ENCODE assay signal across 1 cellular context in genomic region chr16:69724981-69725479, GRCh38.
TF ChIP-seq lines count a peak whose summit lies in the region.

No MANE protein-coding gene starts in this region.

TF ChIP-seq in HepG2, 621 proteins besides CTCF, POLR2A, EP300 and RAD21 (continued from another document and continues in another):
- no peak for TF ChIP-seq HBP1 (CRISPR knock-in tag; IDR thresholded peaks at IDR 0.05; ENCODE audit: low read depth)
- TF ChIP-seq ZSCAN5A (CRISPR knock-in tag; IDR thresholded peaks at IDR 0.05; ENCODE audit: borderline replicate concordance) = no peak
- TF ChIP-seq ZNF138 (CRISPR knock-in tag; IDR thresholded peaks at IDR 0.05; ENCODE audit: low read depth) = no peak
- no peak for TF ChIP-seq RFX5 (IDR thresholded peaks at IDR 0.05; ENCODE audit: low read depth, low read length)
- TF ChIP-seq FOXO4 (CRISPR knock-in tag; conservative IDR thresholded peaks at IDR 0.05) = peak; percentile 97; the same call in 1 of the 2 replicates
- no peak for TF ChIP-seq ZFYVE20 (CRISPR knock-in tag; IDR thresholded peaks at IDR 0.05; ENCODE audit: borderline replicate concordance, low read depth)
- no peak; the same call in 1 of the 2 replicates for TF ChIP-seq TAF1 (CRISPR knock-in tag; IDR thresholded peaks at IDR 0.05)
- TF ChIP-seq TFAP4 (IDR thresholded peaks at IDR 0.05; ENCODE audit: borderline replicate concordance, low read depth) = 0 out of 2 replicates have a peak, but pooled peaks have one; percentile 29
- peak; percentile 38; the same call in 1 of the 2 replicates for TF ChIP-seq GFI1 (CRISPR knock-in tag; IDR thresholded peaks at IDR 0.05; ENCODE audit: borderline replicate concordance)
- no peak for TF ChIP-seq ZNF513 (CRISPR knock-in tag; conservative IDR thresholded peaks at IDR 0.05)
- TF ChIP-seq HMGXB3 (CRISPR knock-in tag; IDR thresholded peaks at IDR 0.05; ENCODE audit: borderline replicate concordance) = 0 out of 2 replicates have a peak, but pooled peaks have one; percentile 6
- 0 out of 2 replicates have a peak, but pooled peaks have one; percentile 25 for TF ChIP-seq ZNF543 (CRISPR knock-in tag; IDR thresholded peaks at IDR 0.05)
- TF ChIP-seq HIVEP1 (CRISPR knock-in tag; IDR thresholded peaks at IDR 0.05) = no peak
- no peak for TF ChIP-seq FOSL2 (CRISPR knock-in tag; IDR thresholded peaks at IDR 0.05)
- no peak for TF ChIP-seq ZNF878 (CRISPR knock-in tag; IDR thresholded peaks at IDR 0.05)
- TF ChIP-seq ZNF747 (CRISPR knock-in tag; IDR thresholded peaks at IDR 0.05; ENCODE audit: borderline replicate concordance) = peak; percentile 24; the same call in 1 of the 2 replicates
- peak; percentile 49; the same call in 1 of the 2 replicates for TF ChIP-seq SIN3B (IDR thresholded peaks at IDR 0.05; ENCODE audit: low read length)
- TF ChIP-seq MAFF (IDR thresholded peaks at IDR 0.05; ENCODE audit: low read depth, low read length) = no peak
- no peak for TF ChIP-seq MAFK (conservative IDR thresholded peaks at IDR 0.05 in 1 of 2, IDR thresholded peaks at IDR 0.05 in 1 of 2; ENCODE audit: low read length in 2 of 2)
- TF ChIP-seq POLR2AphosphoS5 (IDR thresholded peaks at IDR 0.05; ENCODE audit: low read depth, low read length) = no peak; the same call in 1 of the 2 replicates
- no peak for TF ChIP-seq CBX5 (CRISPR knock-in tag; IDR thresholded peaks at IDR 0.05; ENCODE audit: borderline replicate concordance)
- TF ChIP-seq GLI4 (CRISPR knock-in tag; IDR thresholded peaks at IDR 0.05; ENCODE audit: borderline replicate concordance) = peak; percentile 29; the same call in 1 of the 2 replicates
- no peak for TF ChIP-seq CAMTA2 (CRISPR knock-in tag; IDR thresholded peaks at IDR 0.05; ENCODE audit: borderline replicate concordance)
- no peak for TF ChIP-seq ZSCAN12 (CRISPR knock-in tag; IDR thresholded peaks at IDR 0.05)
- no peak for TF ChIP-seq PATZ1 (CRISPR knock-in tag; IDR thresholded peaks at IDR 0.05)
- TF ChIP-seq KAT7 (CRISPR knock-in tag; IDR thresholded peaks at IDR 0.05; ENCODE audit: borderline replicate concordance) = no peak
- TF ChIP-seq TGIF2 (CRISPR knock-in tag; IDR thresholded peaks at IDR 0.05) = peak; percentile 42; the same call in 1 of the 2 replicates
- peak; percentile 45; the same call in 1 of the 2 replicates for TF ChIP-seq NR0B2 (CRISPR knock-in tag; IDR thresholded peaks at IDR 0.05)
- TF ChIP-seq ZNF317 (CRISPR knock-in tag; IDR thresholded peaks at IDR 0.05) = peak; percentile 64
- no peak for TF ChIP-seq ZNF33B (CRISPR knock-in tag; IDR thresholded peaks at IDR 0.05)
- TF ChIP-seq ZNF253 (CRISPR knock-in tag; IDR thresholded peaks at IDR 0.05; ENCODE audit: borderline replicate concordance) = no peak
- 0 out of 2 replicates have a peak, but pooled peaks have one; percentile 33 for TF ChIP-seq ZNF501 (CRISPR knock-in tag; IDR thresholded peaks at IDR 0.05)
- no peak for TF ChIP-seq YY1 (IDR thresholded peaks at IDR 0.05; ENCODE audit: insufficient read depth, insufficient replicate concordance, low read depth, low read length)
- no peak for TF ChIP-seq ZKSCAN1 (IDR thresholded peaks at IDR 0.05; ENCODE audit: low read length)
- no peak for TF ChIP-seq ZFP36 (IDR thresholded peaks at IDR 0.05; ENCODE audit: borderline replicate concordance, low read depth, low read length, partially characterized antibody)
- no peak for TF ChIP-seq EED (CRISPR knock-in tag; IDR thresholded peaks at IDR 0.05)
- TF ChIP-seq DZIP1 (CRISPR knock-in tag; IDR thresholded peaks at IDR 0.05) = no peak
- no peak for TF ChIP-seq SUZ12 (IDR thresholded peaks at IDR 0.05; ENCODE audit: low read depth, low read length)
- TF ChIP-seq ZNF746 (CRISPR knock-in tag; IDR thresholded peaks at IDR 0.05) = no peak
